ENCODE assay signal across 1 cellular context in genomic region chr12:109573029-109573913, GRCh38.
A peak's percentile ranks its signal among the peaks of the same experiment; 100 is the strongest.
TF ChIP-seq lines count a peak whose summit lies in the region.

TSS of gene MMAB (minus strand) at chr12:109573504. CDS start at chr12:109573480, 24 bp downstream.
TSS of gene MVK (plus strand) at chr12:109573794. CDS start at chr12:109574823, 1,029 bp downstream.

TF ChIP-seq in K562, 482 proteins besides CTCF, POLR2A, EP300 and RAD21 (continued from another document and continues in another):
- TF ChIP-seq ZBTB49 (CRISPR knock-in tag; IDR thresholded peaks at IDR 0.05; ENCODE audit: borderline replicate concordance) (peak; percentile 31; the same call in 1 of the 2 replicates), HSF4 (CRISPR knock-in tag; IDR thresholded peaks at IDR 0.05; ENCODE audit: borderline replicate concordance) (no peak), PATZ1 (CRISPR knock-in tag; IDR thresholded peaks at IDR 0.05; ENCODE audit: borderline replicate concordance) (no peak), BACH1 (tag; IDR thresholded peaks at IDR 0.05) (no peak), HNRNPL (IDR thresholded peaks at IDR 0.05; ENCODE audit: low read depth, low read length) (no peak), SNRNP70 (optimal IDR thresholded peaks at IDR 0.05; ENCODE audit: low read depth, low read length) (no peak), FOXK2 (conservative IDR thresholded peaks at IDR 0.05 in 1 of 2, IDR thresholded peaks at IDR 0.05 in 1 of 2; ENCODE audit: low read depth in 2 of 2) (peak; percentile 35 to 71; a peak in 2 of 4 replicates), TAF1 (IDR thresholded peaks at IDR 0.05; ENCODE audit: control insufficient read depth, extremely low read depth, insufficient read depth, low read length, severe bottlenecking) (peak; percentile 58), KDM5B (IDR thresholded peaks at IDR 0.05; ENCODE audit: insufficient replicate concordance, low read depth, low read length) (peak; percentile 86), ETS1 (conservative IDR thresholded peaks at IDR 0.05; ENCODE audit: control insufficient read depth, low read depth, low read length) (peak; percentile 74), HMGN3 (IDR thresholded peaks at IDR 0.05; ENCODE audit: borderline replicate concordance, extremely low read depth, insufficient read length, low read depth, low read length) (peak; percentile 87), DACH1 (IDR thresholded peaks at IDR 0.05; ENCODE audit: partially characterized antibody) (peak; percentile 45), ZBTB5 (IDR thresholded peaks at IDR 0.05) (peak; percentile 91), MLX (CRISPR knock-in tag; conservative IDR thresholded peaks at IDR 0.05) (no peak), ZNF444 (CRISPR knock-in tag; IDR thresholded peaks at IDR 0.05) (no peak), FOXA3 (CRISPR knock-in tag; conservative IDR thresholded peaks at IDR 0.05 in 1 of 2, IDR thresholded peaks at IDR 0.05 in 1 of 2) (no peak), C11orf30 (IDR thresholded peaks at IDR 0.05; ENCODE audit: low read depth) (peak; percentile 88), MCM5 (IDR thresholded peaks at IDR 0.05; ENCODE audit: low read depth) (no peak), CHAMP1 (IDR thresholded peaks at IDR 0.05) (no peak), NELFE (IDR thresholded peaks at IDR 0.05; ENCODE audit: insufficient read depth, insufficient read length) (no peak), ZBTB7A (IDR thresholded peaks at IDR 0.05; ENCODE audit: borderline replicate concordance, control insufficient read depth, low read depth, low read length) (no peak; the same call in 1 of the 2 replicates), NFE2L1 (tag; IDR thresholded peaks at IDR 0.05; ENCODE audit: borderline replicate concordance, low read depth) (no peak), IRF9 (tag; IDR thresholded peaks at IDR 0.05) (no peak), ZFX (CRISPR knock-in tag; IDR thresholded peaks at IDR 0.05) (peak; percentile 97), ATF7 (IDR thresholded peaks at IDR 0.05) (peak; percentile 98), DNMT1 (IDR thresholded peaks at IDR 0.05) (no peak), MTF1 (CRISPR knock-in tag; IDR thresholded peaks at IDR 0.05; ENCODE audit: borderline replicate concordance) (no peak), ZNF239 (CRISPR knock-in tag; IDR thresholded peaks at IDR 0.05) (no peak), TRIM25 (IDR thresholded peaks at IDR 0.05; ENCODE audit: borderline replicate concordance) (no peak), BCOR (IDR thresholded peaks at IDR 0.05) (peak; percentile 67), FOXP1 (CRISPR knock-in tag; IDR thresholded peaks at IDR 0.05) (0 out of 2 replicates have a peak, but pooled peaks have one; percentile 32), POU5F1 (IDR thresholded peaks at IDR 0.05; ENCODE audit: borderline replicate concordance, low read depth, low read length, partially characterized antibody) (peak; percentile 45), GABPA (tag; conservative IDR thresholded peaks at IDR 0.05; ENCODE audit: low read depth) (peak; percentile 57), DDX20 (tag; IDR thresholded peaks at IDR 0.05; ENCODE audit: low read depth) (no peak), NKRF (IDR thresholded peaks at IDR 0.05; ENCODE audit: borderline replicate concordance) (peak; percentile 97), HNRNPK (IDR thresholded peaks at IDR 0.05; ENCODE audit: low read depth, low read length, poor library complexity, severe bottlenecking) (no peak), FOS (IDR thresholded peaks at IDR 0.05; ENCODE audit: extremely low read depth, insufficient read length) (peak; percentile 90), DIDO1 (tag; IDR thresholded peaks at IDR 0.05; ENCODE audit: low read depth) (peak; percentile 72; the same call in 1 of the 2 replicates), HMG20A (CRISPR knock-in tag; conservative IDR thresholded peaks at IDR 0.05) (no peak), GTF2A2 (tag; IDR thresholded peaks at IDR 0.05) (no peak), GABPB1 (CRISPR knock-in tag; IDR thresholded peaks at IDR 0.05) (peak; percentile 88), RBM15 (IDR thresholded peaks at IDR 0.05; ENCODE audit: insufficient read depth, low read length) (no peak), CTCFL (IDR thresholded peaks at IDR 0.05; ENCODE audit: borderline replicate concordance, insufficient read depth, low read depth, low read length, poor library complexity, severe bottlenecking) (no peak), ZNF282 (CRISPR knock-in tag; IDR thresholded peaks at IDR 0.05) (peak; percentile 91; the same call in 1 of the 2 replicates), ZNF764 (CRISPR knock-in tag; IDR thresholded peaks at IDR 0.05; ENCODE audit: low read depth) (no peak), ZNF785 (CRISPR knock-in tag; IDR thresholded peaks at IDR 0.05) (no peak)
